Comparison of ENCODE assay signal across 25 cellular contexts in genomic region chr17:79189264-79189663, GRCh38.
"Had no signal": no experiment of that assay in that cellular context is flagged by ENCODE, and none has a peak within 500 bp of the region (broad histone marks: within the 10 kb centered on the region; RNA-seq: fewer than 3 reads in every experiment).

No MANE protein-coding gene starts in this region.

- H3K4me3 ChIP-seq: esophagus muscularis mucosa, left lung, lung, neural progenitor cell, right atrium auricular region, smooth muscle cell, testis, uterus had no signal

- DNase-seq: activated CD4-positive, alpha-beta T cell treated with anti-CD3 and anti-CD28 coated beads for 1 hour; activated CD4-positive, alpha-beta T cell treated with anti-CD3 and anti-CD28 coated beads, Interleukin-2, amount 10 ng/mL, durations not matched to agents 7 days and 5 days; activated CD8-positive, alpha-beta memory T cell treated with anti-CD3 and anti-CD28 coated beads, Interleukin-2, amount 10 ng/mL, durations not matched to agents 7 days and 5 days; activated CD8-positive, alpha-beta T cell treated with anti-CD3 and anti-CD28 coated beads, Interleukin-2, amount 10 ng/mL, durations not matched to agents 7 days and 5 days; activated T-cell treated with anti-CD3 and anti-CD28 coated beads, Interleukin-2, amount 50 U/mL, for 48 hours; dermis blood vessel endothelial cell; effector CD4-positive, alpha-beta T cell; foreskin melanocyte; mesendoderm; natural killer cell; stimulated activated CD4-positive, alpha-beta T cell treated with anti-CD3 and anti-CD28 coated beads, Interleukin-1b, Interleukin-23, amount 100 ng/mL, for 48 hours; stimulated activated naive CD4-positive, alpha-beta T cell; T-helper 2 cell; testis; trophoblast cell; uterus had no signal

- H3K27ac ChIP-seq: esophagus muscularis mucosa, left lung, neural progenitor cell, right atrium auricular region, testis, uterus had no signal

- H3K9me3 ChIP-seq: esophagus muscularis mucosa, left lung, right atrium auricular region, testis, uterus had no signal

- H3K36me3 ChIP-seq: esophagus muscularis mucosa, left lung, neural progenitor cell, right atrium auricular region, uterus had no signal

- ATAC-seq: activated CD8-positive, alpha-beta memory T cell treated with anti-CD3 and anti-CD28 coated beads, Interleukin-2, amount 10 ng/mL, durations not matched to agents 7 days and 5 days; activated CD8-positive, alpha-beta T cell treated with anti-CD3 and anti-CD28 coated beads, Interleukin-2, amount 10 ng/mL, durations not matched to agents 7 days and 5 days; left lung; natural killer cell; WTC11 had no signal

- H2AFZ ChIP-seq: neural progenitor cell had no signal

- H3K9ac ChIP-seq: neural progenitor cell had no signal

- FAIRE-seq: colon, islet of Langerhans had no signal

- H3K4me1 ChIP-seq: left lung, right atrium auricular region, testis, uterus had no signal

- H3K4me2 ChIP-seq: neural progenitor cell, smooth muscle cell had no signal

- H3K27me3 ChIP-seq: testis, uterus had no signal
